Comparison of ENCODE assay signal across 8 cellular contexts in genomic region chr9:110050925-110051355, GRCh38.
DNase-seq lines count a peak whose midpoint lies in the region; ATAC-seq, FAIRE-seq and TF ChIP-seq lines count a peak whose summit lies in the region.

No MANE protein-coding gene starts in this region.

- TF ChIP-seq POLR2A in GM12878 (IDR thresholded peaks at IDR 0.05; ENCODE audit: low read depth, low read length), result no peak

- H3K4me3 Mint-ChIP-seq in HFFc6, result peak overlapping the region; percentile 98
- peak overlapping the region in 6 of 10 donors; percentile 4 to 99 (median 58) for H3K4me3 Mint-ChIP-seq in naive thymus-derived CD4-positive, alpha-beta T cell

- peak; percentile 57 for FAIRE-seq in GM12878 (lab: Jason Lieb, UNC)

- no peaks in the 10 kb centered on the region for H3K9me3 ChIP-seq in GM12878 (replicated peaks; ENCODE audit: control insufficient read depth, insufficient read depth, low read length)
- H3K9me3 ChIP-seq in naive thymus-derived CD4-positive, alpha-beta T cell (ENCODE audit: control insufficient read depth in 2 of 3, low read length in 3 of 3), result no peaks in the 10 kb centered on the region

- no peaks in the 10 kb centered on the region for H4K20me1 ChIP-seq in GM12878 (ENCODE audit: control insufficient read depth, insufficient read depth)

- in situ Hi-C loops in GM12878 (cut with MboI), result loop anchor here (5.0 to 10.0 kb wide), 2 partner anchors 84 to 104 kb away; no protein-coding TSS in a partner anchor

- no peak for TF ChIP-seq RAD21 in GM12878 (IDR thresholded peaks at IDR 0.05; ENCODE audit: insufficient read depth, low read depth, low read length)

- no peak for DNase-seq in activated CD4-positive, CD25-positive, alpha-beta regulatory T cell treated with anti-CD3 and anti-CD28 coated beads, Interleukin-2, amount 50 U/mL, for 72 hours
- peak; percentile 97 for DNase-seq in HFFc6
- DNase-seq in NCI-H69 (lab: John Stamatoyannopoulos, UW), result peak; percentile 17
- DNase-seq in GM12878 (ENCODE audit: low read depth, low spot score), result no peak
- no peak for DNase-seq in naive thymus-derived CD4-positive, alpha-beta T cell
- no peak for DNase-seq in NK-92 treated with Interleukin-12 subunit alpha and Interleukin-12 subunit beta, amount 100 ng/mL, for 24 hours (lab: John Stamatoyannopoulos, UW)
- DNase-seq in NCI-H187 (lab: John Stamatoyannopoulos, UW), result no peak

- no peak; a peak in 1 of 4 replicates for TF ChIP-seq EP300 in GM12878 (IDR thresholded peaks at IDR 0.05; ENCODE audit: borderline replicate concordance in 1 of 2, control insufficient read depth in 1 of 2, low read depth in 2 of 2, low read length in 2 of 2)

- H3K36me3 ChIP-seq in GM12878 (ENCODE audit: control insufficient read depth in 2 of 2, insufficient read depth in 2 of 2, low read length in 1 of 2), result peaks cover 1 to 4% of the 10 kb centered on the region in 2 experiments; a peak in 3 of 4 replicates
- no peaks in the 10 kb centered on the region for H3K36me3 ChIP-seq in naive thymus-derived CD4-positive, alpha-beta T cell (ENCODE audit: control insufficient read depth in 2 of 3, insufficient read depth in 3 of 3, low read length in 3 of 3)

- intact Hi-C loops in GM12878 (cut with micrococcal nuclease; ENCODE audit: unreplicated experiment), result loop anchor here (1.0 to 10.0 kb wide), 5 partner anchors 42 to 204 kb away; partner anchors contain the start of gene TXN
- intact Hi-C loops in naive thymus-derived CD4-positive, alpha-beta T cell (cut with micrococcal nuclease), result loop anchor here (5.0 to 10.0 kb wide), 3 partner anchors 164 to 1039 kb away; partner anchors contain the start of gene CTNNAL1 (in 1 of the 2)

- POLR2A ChIA-PET in GM12878 (lab: Charles Lee), result interaction anchor here (0.5 to 6.6 kb wide), 14 partner anchors 11 to 154 kb away, joined by 3 to 59 read pairs (median 6); no protein-coding TSS in a partner anchor
- POLR2A ChIA-PET in naive thymus-derived CD4-positive, alpha-beta T cell (lab: Charles Lee), result interaction anchor here (1.8 kb wide), 1 partner anchor 82 kb away, joined by 10 read pairs; no protein-coding TSS in a partner anchor

- H3K9me3 Mint-ChIP-seq in HFFc6, result no peaks in the 10 kb centered on the region
- H3K9me3 Mint-ChIP-seq in naive thymus-derived CD4-positive, alpha-beta T cell, result peaks cover 0 to 1% (median 0%) of the 10 kb centered on the region in 11 donors

- peak overlapping the region; percentile 87 for H3K27ac ChIP-seq in GM12878 (ENCODE audit: control insufficient read depth, insufficient read depth)
- no peak overlapping the region for H3K27ac ChIP-seq in naive thymus-derived CD4-positive, alpha-beta T cell (ENCODE audit: low read depth, low read length)

- H3K36me3 Mint-ChIP-seq in HFFc6 (ENCODE audit: low read depth), result peaks cover 45% of the 10 kb centered on the region
- peaks cover 0 to 25% (median 0%) of the 10 kb centered on the region in 5 donors for H3K36me3 Mint-ChIP-seq in naive thymus-derived CD4-positive, alpha-beta T cell

- H3K4me3 ChIP-seq in GM12878, result peak overlapping the region; percentile 100
- H3K4me3 ChIP-seq in naive thymus-derived CD4-positive, alpha-beta T cell (ENCODE audit: low read length), result no peak overlapping the region

- no peak for TF ChIP-seq CTCF in HFFc6 (IDR thresholded peaks at IDR 0.05)
- no peak for TF ChIP-seq CTCF in GM12878 (IDR thresholded peaks at IDR 0.05 in 2 of 3, conservative IDR thresholded peaks at IDR 0.05 in 1 of 3; ENCODE audit: control insufficient read depth in 2 of 3, extremely low read depth in 1 of 3, insufficient read depth in 1 of 3, low read depth in 3 of 3, low read length in 3 of 3)

- CTCF ChIA-PET in GM12878 (lab: Yijun Ruan, JAX), result interaction anchor here (0.9 to 20.9 kb wide), 14 partner anchors 10 to 164 kb away, joined by 3 to 537 read pairs (median 6); no protein-coding TSS in a partner anchor
- CTCF ChIA-PET in naive thymus-derived CD4-positive, alpha-beta T cell (lab: Charles Lee), result interaction anchor here (0.6 kb wide), 1 partner anchor 143 kb away, joined by 8 read pairs; no protein-coding TSS in a partner anchor

- H2AFZ ChIP-seq in GM12878 (ENCODE audit: control insufficient read depth, low read depth, low read length), result no peak overlapping the region

- peak; percentile 71 to 74 for ATAC-seq in activated CD4-positive, CD25-positive, alpha-beta regulatory T cell treated with anti-CD3 and anti-CD28 coated beads, Interleukin-2, amount 50 U/mL, for 24 hours
- ATAC-seq in GM12878, result peak; percentile 56
- ATAC-seq in naive thymus-derived CD4-positive, alpha-beta T cell, result no peak

- H3K79me2 ChIP-seq in GM12878 (ENCODE audit: control insufficient read depth, insufficient read depth, low read length), result peaks cover 73% of the 10 kb centered on the region

- no peaks in the 10 kb centered on the region; a peak in 1 of 4 replicates for H3K27me3 ChIP-seq in GM12878 (replicated peaks in 1 of 2; ENCODE audit: control insufficient read depth in 2 of 2, insufficient read depth in 2 of 2, low read length in 1 of 2)
- no peaks in the 10 kb centered on the region for H3K27me3 ChIP-seq in naive thymus-derived CD4-positive, alpha-beta T cell (ENCODE audit: control insufficient read depth in 2 of 2, insufficient read depth in 2 of 2, low read length in 2 of 2)

- H3K9ac ChIP-seq in GM12878 (ENCODE audit: control insufficient read depth, insufficient read depth, low read length), result peak overlapping the region; percentile 55

- H3K27me3 Mint-ChIP-seq in HFFc6 (ENCODE audit: insufficient read depth), result peaks cover 8% of the 10 kb centered on the region
- peaks cover 0 to 16% (median 11%) of the 10 kb centered on the region in 5 donors for H3K27me3 Mint-ChIP-seq in naive thymus-derived CD4-positive, alpha-beta T cell

- 4% methylated on average over 1 of the region's 1 CpG for WGBS in GM12878 (ENCODE audit: insufficient coverage, insufficient replicate concordance, low lambda C conversion rate, missing lambda C conversion rate)

- peaks cover 7% of the 10 kb centered on the region; the same call in 1 of the 2 replicates for H3K4me1 ChIP-seq in GM12878 (ENCODE audit: control insufficient read depth, insufficient read depth, low read length)
- H3K4me1 ChIP-seq in naive thymus-derived CD4-positive, alpha-beta T cell (ENCODE audit: control insufficient read depth in 2 of 2, insufficient read depth in 2 of 2, low read length in 2 of 2), result peaks cover 5 to 10% of the 10 kb centered on the region in 2 donors

- H3K27ac Mint-ChIP-seq in HFFc6, result peak overlapping the region; percentile 92
- H3K27ac Mint-ChIP-seq in naive thymus-derived CD4-positive, alpha-beta T cell, result peak overlapping the region in 2 of 9 donors; percentile 32 to 87

- RAD21 ChIA-PET in GM12878 (lab: Charles Lee; ENCODE audit: unreplicated experiment), result interaction anchor here (1.0 to 16.8 kb wide), 12 partner anchors 11 to 145 kb away, joined by 3 to 309 read pairs (median 14); no protein-coding TSS in a partner anchor

- SMC1A ChIA-PET in GM12878 (lab: Charles Lee; ENCODE audit: uncharacterized antibody, unreplicated experiment), result interaction anchor here (1.0 to 28.0 kb wide), 18 partner anchors 10 to 142 kb away, joined by 3 to 636 read pairs (median 9); no protein-coding TSS in a partner anchor

- BruUV-seq in GM12878 (replicated peaks; lab: Mats Ljungman, UMichigan), result no TSS peak

- peaks cover 61% of the 10 kb centered on the region for H3K4me1 Mint-ChIP-seq in HFFc6 (ENCODE audit: low read depth)
- H3K4me1 Mint-ChIP-seq in naive thymus-derived CD4-positive, alpha-beta T cell, result peaks cover 23 to 66% (median 38%) of the 10 kb centered on the region in 7 donors

- peak overlapping the region; percentile 95 for H3K4me2 ChIP-seq in GM12878 (ENCODE audit: control insufficient read depth, insufficient read depth)

TF ChIP-seq in GM12878, 131 proteins besides CTCF, POLR2A, EP300 and RAD21 (continues in another document):
- TF ChIP-seq ATF7 (IDR thresholded peaks at IDR 0.05; ENCODE audit: low read depth), result peak; percentile 63
- TF ChIP-seq IKZF2 (IDR thresholded peaks at IDR 0.05), result peak; percentile 52 to 68; a peak in 3 of 4 replicates
- TF ChIP-seq NFIC (IDR thresholded peaks at IDR 0.05; ENCODE audit: low read depth, low read length), result peak; percentile 62; the same call in 1 of the 2 replicates
- TF ChIP-seq BCL11A (IDR thresholded peaks at IDR 0.05; ENCODE audit: low read depth, low read length), result peak; percentile 18; the same call in 1 of the 2 replicates
- peak; percentile 26; the same call in 1 of the 2 replicates for TF ChIP-seq GATAD2B (conservative IDR thresholded peaks at IDR 0.05; ENCODE audit: low read depth)
- TF ChIP-seq RUNX3 (IDR thresholded peaks at IDR 0.05; ENCODE audit: low read length), result peak; percentile 52; the same call in 1 of the 2 replicates
- TF ChIP-seq BMI1 (IDR thresholded peaks at IDR 0.05; ENCODE audit: borderline replicate concordance), result no peak
- peak; percentile 53; the same call in 1 of the 2 replicates for TF ChIP-seq MXI1 (IDR thresholded peaks at IDR 0.05; ENCODE audit: low read depth, low read length)
- TF ChIP-seq ETV6 (conservative IDR thresholded peaks at IDR 0.05 in 1 of 2, IDR thresholded peaks at IDR 0.05 in 1 of 2; ENCODE audit: borderline replicate concordance in 1 of 2, low read depth in 1 of 2), result peak in 1 of 2 experiments; percentile 55; a peak in 1 of 4 replicates
- TF ChIP-seq ATF2 (IDR thresholded peaks at IDR 0.05; ENCODE audit: low read length), result 0 out of 2 replicates have a peak, but pooled peaks have one; percentile 25
- 0 out of 2 replicates have a peak, but pooled peaks have one; percentile 46 for TF ChIP-seq PML (IDR thresholded peaks at IDR 0.05; ENCODE audit: low read length)
- no peak for TF ChIP-seq SREBF1 (IDR thresholded peaks at IDR 0.05; ENCODE audit: low read length)

Comparison
In these comparisons a context has a peak if more than half of its experiments do, and no peak if none do; other contexts are left out.
1. DNase-seq: peak in HFFc6 (single experiment) and NCI-H69 (single experiment); none in activated CD4-positive, CD25-positive, alpha-beta regulatory T cell treated with anti-CD3 and anti-CD28 coated beads, Interleukin-2, amount 50 U/mL, for 72 hours (single experiment), GM12878 (single experiment), naive thymus-derived CD4-positive, alpha-beta T cell (0 of 9), NK-92 treated with Interleukin-12 subunit alpha and Interleukin-12 subunit beta, amount 100 ng/mL, for 24 hours (single experiment) and NCI-H187 (0 of 2).